Comparison of ENCODE assay signal across 8 cellular contexts in the genomic region with DNA sequence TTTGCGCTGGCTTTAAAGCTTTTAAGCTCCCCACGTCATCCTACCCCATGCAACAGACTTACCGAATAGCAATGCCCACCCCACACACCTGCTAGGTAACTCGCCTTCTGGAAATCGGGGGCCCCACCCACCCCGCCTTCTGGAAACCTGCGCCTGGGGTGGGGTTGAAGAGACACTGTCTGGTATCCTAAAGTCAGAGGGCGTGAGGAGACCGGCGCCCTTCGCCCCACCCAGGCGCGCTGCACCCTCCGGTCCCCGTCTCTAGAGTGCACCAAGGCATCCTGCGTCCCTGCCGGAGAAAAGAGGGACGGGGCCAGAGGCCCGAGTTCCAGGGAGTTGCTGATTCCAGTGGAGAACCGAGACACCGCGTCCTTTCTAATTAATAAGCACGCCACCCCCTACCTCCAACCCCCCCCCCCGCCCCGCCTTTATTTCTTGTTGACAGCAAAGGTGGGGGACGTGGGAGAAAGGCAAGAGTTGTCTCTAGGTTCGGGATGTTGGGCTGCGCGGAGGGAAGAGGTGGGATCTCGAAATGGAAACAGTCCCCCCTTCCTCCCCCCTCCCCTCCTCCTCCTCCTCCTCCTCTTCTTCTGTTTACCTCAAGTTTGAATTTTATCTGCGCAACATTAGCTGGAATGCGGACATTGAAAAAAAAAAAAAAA.
DNase-seq lines count a peak whose midpoint lies in the region; ATAC-seq and TF ChIP-seq lines count a peak whose summit lies in the region.

No MANE protein-coding gene starts in this region.

- H3K4me2 ChIP-seq in PC-3 (ENCODE audit: low read length), result peak overlapping the region; percentile 98

- CTCF ChIA-PET in PC-3 (lab: Charles Lee), result interaction anchor here (0.6 kb wide), 1 partner anchor 202 kb away, joined by 6 read pairs; no protein-coding TSS in a partner anchor

- no TSS peak for BruUV-seq in PC-3 (replicated peaks; lab: Mats Ljungman, UMichigan)

- H3K4me1 ChIP-seq in PC-3 (ENCODE audit: insufficient read depth, low read length), result peaks cover 30% of the 10 kb centered on the region

- peak overlapping the region; percentile 96 for H3K4me3 ChIP-seq in PC-3 (ENCODE audit: low read length)
- H3K4me3 ChIP-seq in fibroblast of villous mesenchyme (ENCODE audit: low read depth, low read length), result peak overlapping the region; percentile 96

- H3K9me2 ChIP-seq in PC-3 (replicated peaks; ENCODE audit: low read length), result no peaks in the 10 kb centered on the region

- no peaks in the 10 kb centered on the region for H3K9me3 ChIP-seq in PC-3 (ENCODE audit: low read length)

- peak overlapping the region; percentile 96 for H3K27ac ChIP-seq in PC-3 (ENCODE audit: low read length)

- ATAC-seq in PC-3 (peak; percentile 10), GM18505 (IDR thresholded peaks at IDR 0.05; ENCODE audit: unreplicated experiment) (no peak)

- H3K36me3 ChIP-seq in PC-3 (ENCODE audit: low read depth, low read length), result peaks cover 9% of the 10 kb centered on the region

- TF ChIP-seq POLR2A in GM18505 (IDR thresholded peaks at IDR 0.05; ENCODE audit: borderline replicate concordance, extremely low read depth, insufficient read depth, insufficient read length), result no peak

- peak overlapping the region; percentile 97 for H3K9ac ChIP-seq in PC-3 (ENCODE audit: low read length)

- peak overlapping the region; percentile 71 for H2AFZ ChIP-seq in PC-3 (ENCODE audit: low read length)

- no peaks in the 10 kb centered on the region for H3F3A ChIP-seq in PC-3 (ENCODE audit: low read length, unreplicated experiment)

- peak; percentile 32 for DNase-seq in NCI-H2107 treated with DMSO at 0.1 percent for 48 hours (lab: John Stamatoyannopoulos, UW; ENCODE audit: unreplicated experiment)
- DNase-seq in NCI-H2107 (lab: John Stamatoyannopoulos, UW), result no peak
- peak; percentile 44 for DNase-seq in PC-3
- DNase-seq in activated gamma-delta T cell (lab: John Stamatoyannopoulos, UW), result peak; percentile 33
- peak; percentile 87 for DNase-seq in fibroblast of villous mesenchyme (ENCODE audit: low read depth)
- peak in 49 of 56 donors; percentile 3 to 81 (median 55) for DNase-seq in nucleus accumbens (lab: John Stamatoyannopoulos, UW)
- DNase-seq in cerebellar nuclear complex (lab: John Stamatoyannopoulos, UW), result no peak

- POLR2A ChIA-PET in PC-3 (lab: Charles Lee; ENCODE audit: unreplicated experiment), result interaction anchor here (0.6 to 1.0 kb wide), 2 partner anchors 38 to 82 kb away, joined by 3 to 8 read pairs; no protein-coding TSS in a partner anchor

- peaks cover 21% of the 10 kb centered on the region; the same call in 1 of the 2 replicates for H4K20me1 ChIP-seq in PC-3 (ENCODE audit: low read length)

- intact Hi-C loops in PC-3 (cut with micrococcal nuclease), result loop anchor here (1.0 to 5.0 kb wide), 2 partner anchors 35 to 317 kb away; no protein-coding TSS in a partner anchor

- H3K27me3 ChIP-seq in PC-3 (ENCODE audit: low read length), result no peaks in the 10 kb centered on the region

- TF ChIP-seq CTCF in PC-3 (conservative IDR thresholded peaks at IDR 0.05; ENCODE audit: low read depth, low read length) (no peak), fibroblast of villous mesenchyme (IDR thresholded peaks at IDR 0.05; ENCODE audit: insufficient read depth, low read depth, low read length) (no peak)

- H3K79me2 ChIP-seq in PC-3 (ENCODE audit: low read length), result peaks cover 95% of the 10 kb centered on the region

Comparison
In these comparisons a context has a peak if more than half of its experiments do, and no peak if none do; other contexts are left out.
1. DNase-seq: peak in NCI-H2107 treated with DMSO at 0.1 percent for 48 hours (single experiment), PC-3 (single experiment), activated gamma-delta T cell (single experiment), fibroblast of villous mesenchyme (single experiment) and nucleus accumbens (49 of 56); none in NCI-H2107 (single experiment) and cerebellar nuclear complex (0 of 2).